Comparison of ENCODE assay signal across 1 cellular context in the genomic region with DNA sequence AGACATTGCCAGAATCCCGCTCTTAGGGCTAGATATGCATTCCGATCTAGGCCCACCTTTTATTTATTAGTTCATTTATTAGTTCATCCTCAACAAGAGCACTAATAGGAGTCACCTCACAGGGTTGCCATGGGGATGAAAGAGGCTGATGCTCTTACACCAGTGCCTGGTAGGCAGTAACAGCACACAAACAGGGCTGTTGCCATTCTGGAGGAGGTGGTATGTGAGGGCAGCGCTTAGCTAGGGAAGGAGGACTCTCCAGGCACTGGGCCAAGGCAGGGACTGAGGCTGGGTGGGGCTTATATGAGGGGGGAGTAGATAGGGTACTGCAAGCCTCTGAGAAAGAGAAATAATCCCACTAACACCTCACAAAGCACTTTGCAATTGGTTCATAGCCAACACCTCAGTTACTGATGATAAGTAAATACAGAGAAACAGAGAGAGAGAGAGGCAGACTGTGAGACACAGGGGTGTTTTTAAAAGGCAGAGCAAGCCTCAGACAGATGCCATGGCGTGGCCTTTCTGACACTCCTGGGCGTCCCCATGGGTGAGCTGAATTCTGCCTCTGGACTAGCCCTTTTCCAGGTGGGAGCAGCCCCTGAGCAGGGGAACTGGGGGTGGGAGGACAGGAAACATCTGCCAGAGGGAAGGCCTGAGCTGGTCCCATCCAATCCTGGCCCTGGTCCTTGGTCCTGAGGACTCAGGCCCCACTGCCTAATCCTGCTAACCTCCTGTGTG.
TF ChIP-seq lines count a peak whose summit lies in the region.

No MANE protein-coding gene starts in this region.

TF ChIP-seq in HEK293, 187 proteins besides CTCF, POLR2A, EP300 and RAD21 (continued from another document):
- TF ChIP-seq ZNF341 (tag by site-specific recombination; IDR thresholded peaks at IDR 0.05; ENCODE audit: low read depth) (peak; percentile 62), YY1 (tag by site-specific recombination; IDR thresholded peaks at IDR 0.05) (no peak)
